In genomic region chr5:94830520-94830919, GRCh38 we compare ENCODE assay signal across 10 cellular contexts.
DNase-seq lines count a peak whose midpoint lies in the region; ATAC-seq, FAIRE-seq and TF ChIP-seq lines count a peak whose summit lies in the region.
"Had no signal": no experiment of that assay in that cellular context is flagged by ENCODE, and none has a peak within 500 bp of the region (broad histone marks: within the 10 kb centered on the region; RNA-seq: fewer than 3 reads in every experiment).

No MANE protein-coding gene starts in this region.

- TF ChIP-seq POLR2A in GM12878 (IDR thresholded peaks at IDR 0.05; ENCODE audit: low read depth, low read length) (no peak), upper lobe of left lung (IDR thresholded peaks at IDR 0.05) (no peak)

- TF ChIP-seq CTCF in GM12878 (IDR thresholded peaks at IDR 0.05 in 2 of 3, conservative IDR thresholded peaks at IDR 0.05 in 1 of 3; ENCODE audit: control insufficient read depth in 2 of 3, extremely low read depth in 1 of 3, insufficient read depth in 1 of 3, low read depth in 3 of 3, low read length in 3 of 3) (peak; percentile 23 to 42 (median 32); a peak in 5 of 6 replicates), osteoblast (IDR thresholded peaks at IDR 0.05; ENCODE audit: extremely low read depth, low read depth, low read length) (peak; percentile 55), upper lobe of left lung (IDR thresholded peaks at IDR 0.05) (no peak)

- POLR2A ChIA-PET in GM12878 (lab: Charles Lee) = no interaction called here

- H3K4me1 ChIP-seq in GM12878 (ENCODE audit: control insufficient read depth, insufficient read depth, low read length) = no peaks in the 10 kb centered on the region
- H3K4me1 ChIP-seq in osteoblast (ENCODE audit: insufficient read depth, low read length) = no peaks in the 10 kb centered on the region
- H3K4me1 ChIP-seq in upper lobe of left lung = no peaks in the 10 kb centered on the region

- H3K4me2 ChIP-seq in GM12878 (ENCODE audit: control insufficient read depth, insufficient read depth) (no peak overlapping the region), osteoblast (ENCODE audit: insufficient read depth, low read length) (no peak overlapping the region)

- RAD21 ChIA-PET in GM12878 (lab: Charles Lee; ENCODE audit: unreplicated experiment) = interaction anchor here (1.1 kb wide), 1 partner anchor 20 kb away, joined by 5 read pairs; no protein-coding TSS in a partner anchor

- SMC1A ChIA-PET in GM12878 (lab: Charles Lee; ENCODE audit: uncharacterized antibody, unreplicated experiment) = interaction anchor here (1.0 to 3.8 kb wide), 6 partner anchors 12 to 40 kb away, joined by 3 to 28 read pairs (median 4); no protein-coding TSS in a partner anchor

- TF ChIP-seq EP300 in GM12878 (IDR thresholded peaks at IDR 0.05; ENCODE audit: borderline replicate concordance in 1 of 2, control insufficient read depth in 1 of 2, low read depth in 2 of 2, low read length in 2 of 2) = no peak
- no peak for TF ChIP-seq EP300 in upper lobe of left lung (IDR thresholded peaks at IDR 0.05)

- peak; percentile 59 for FAIRE-seq in GM12878 (lab: Jason Lieb, UNC)
- FAIRE-seq: A204.1 had no signal

- H3K27me3 ChIP-seq in GM12878 (replicated peaks in 1 of 2; ENCODE audit: control insufficient read depth in 2 of 2, insufficient read depth in 2 of 2, low read length in 1 of 2) = no peaks in the 10 kb centered on the region
- no peaks in the 10 kb centered on the region for H3K27me3 ChIP-seq in osteoblast (ENCODE audit: insufficient read depth, low read length)
- no peaks in the 10 kb centered on the region for H3K27me3 ChIP-seq in upper lobe of left lung
- H3K27me3 ChIP-seq: ovary had no signal

- H3K79me2 ChIP-seq in GM12878 (ENCODE audit: control insufficient read depth, insufficient read depth, low read length) (no peaks in the 10 kb centered on the region), osteoblast (ENCODE audit: insufficient read depth, low read length) (no peaks in the 10 kb centered on the region)

- H2AFZ ChIP-seq in GM12878 (ENCODE audit: control insufficient read depth, low read depth, low read length) = no peak overlapping the region
- peak overlapping the region; percentile 31 for H2AFZ ChIP-seq in osteoblast (ENCODE audit: low read length)

- H3K9me3 ChIP-seq in GM12878 (replicated peaks; ENCODE audit: control insufficient read depth, insufficient read depth, low read length) = no peaks in the 10 kb centered on the region
- H3K9me3 ChIP-seq in osteoblast (ENCODE audit: low read depth, low read length) = no peaks in the 10 kb centered on the region
- H3K9me3 ChIP-seq in upper lobe of left lung = no peaks in the 10 kb centered on the region
- H3K9me3 ChIP-seq: ovary had no signal

- peak; percentile 26; the same call in 1 of the 2 replicates for TF ChIP-seq RAD21 in GM12878 (IDR thresholded peaks at IDR 0.05; ENCODE audit: insufficient read depth, low read depth, low read length)

- CTCF ChIA-PET in GM12878 (lab: Yijun Ruan, JAX) = interaction anchor here (1.2 to 5.7 kb wide), 6 partner anchors 10 to 139 kb away, joined by 3 to 33 read pairs (median 6); no protein-coding TSS in a partner anchor

- H3K27ac ChIP-seq in GM12878 (ENCODE audit: control insufficient read depth, insufficient read depth) = no peak overlapping the region
- no peak overlapping the region for H3K27ac ChIP-seq in osteoblast (ENCODE audit: low read depth, low read length)
- no peak overlapping the region for H3K27ac ChIP-seq in upper lobe of left lung
- H3K27ac ChIP-seq: ovary had no signal

- ATAC-seq in HG02885 (IDR thresholded peaks at IDR 0.05; ENCODE audit: poor library complexity, unreplicated experiment) (peak; percentile 72), GM12878 (peak; percentile 68), upper lobe of left lung (ENCODE audit: low FRiP score in 2 of 2) (no peak), HG03196 (IDR thresholded peaks at IDR 0.05; ENCODE audit: unreplicated experiment) (no peak)

- H3K4me3 ChIP-seq in GM12878 (no peak overlapping the region), osteoblast (ENCODE audit: insufficient read depth, low read length) (no peak overlapping the region), upper lobe of left lung (no peak overlapping the region)
- H3K4me3 ChIP-seq: ovary had no signal

- BruUV-seq in GM12878 (replicated peaks; lab: Mats Ljungman, UMichigan) = no TSS peak

- no peaks in the 10 kb centered on the region for H4K20me1 ChIP-seq in GM12878 (ENCODE audit: control insufficient read depth, insufficient read depth)
- no peaks in the 10 kb centered on the region for H4K20me1 ChIP-seq in osteoblast (ENCODE audit: insufficient read depth, low read length)

- no peak overlapping the region for H3K9ac ChIP-seq in GM12878 (ENCODE audit: control insufficient read depth, insufficient read depth, low read length)

- 2% methylated on average over 2 of the region's 2 CpGs for WGBS in GM12878 (ENCODE audit: insufficient coverage, insufficient replicate concordance, low lambda C conversion rate, missing lambda C conversion rate)
- 40 to 43% methylated on average over 2 of the region's 2 CpGs for WGBS in upper lobe of left lung, 2 donors

- in situ Hi-C loops in GM12878 (cut with MboI) = no loop called here

- no peaks in the 10 kb centered on the region; a peak in 1 of 4 replicates for H3K36me3 ChIP-seq in GM12878 (ENCODE audit: control insufficient read depth in 2 of 2, insufficient read depth in 2 of 2, low read length in 1 of 2)
- H3K36me3 ChIP-seq in osteoblast (ENCODE audit: insufficient read depth, low read length) = no peaks in the 10 kb centered on the region
- H3K36me3 ChIP-seq in upper lobe of left lung = peaks cover 0 to 6% (median 3%) of the 10 kb centered on the region in 4 donors
- H3K36me3 ChIP-seq: ovary had no signal

- intact Hi-C loops in GM12878 (cut with micrococcal nuclease; ENCODE audit: unreplicated experiment) = no loop called here

- peak; percentile 10 for DNase-seq in DMS 273 (lab: John Stamatoyannopoulos, UW; ENCODE audit: unreplicated experiment)
- no peak for DNase-seq in DMS 273 treated with DMSO at 0.1 percent for 48 hours (lab: John Stamatoyannopoulos, UW)
- no peak for DNase-seq in GM12878 (ENCODE audit: low read depth, low spot score)
- no peak for DNase-seq in osteoblast (ENCODE audit: insufficient read length, low spot score, missing footprints)
- no peak for DNase-seq in upper lobe of left lung
- DNase-seq in stimulated activated CD8-positive, alpha-beta memory T cell treated with anti-CD3 and anti-CD28 coated beads, Interleukin-4, amount 100 ng/mL, for 48 hours = no peak
- DNase-seq: ovary had no signal

TF ChIP-seq in GM12878, 131 proteins besides CTCF, POLR2A, EP300 and RAD21:
- TF ChIP-seq SMC3 (IDR thresholded peaks at IDR 0.05; ENCODE audit: borderline replicate concordance, low read length) = peak; percentile 26; the same call in 1 of the 2 replicates
- TF ChIP-seq NR2C1 (IDR thresholded peaks at IDR 0.05) = no peak

Comparison
In these comparisons a context has a peak if more than half of its experiments do, and no peak if none do; other contexts are left out.
1. ATAC-seq: peak in HG02885 (single experiment) and GM12878 (single experiment); none in upper lobe of left lung (0 of 2) and HG03196 (single experiment).
2. CTCF ChIP-seq: peak in GM12878 (3 of 3) and osteoblast (single experiment); none in upper lobe of left lung (0 of 6).